In genomic region chr19:57167385-57167784, GRCh38 we compare ENCODE assay signal across 9 cellular contexts. TPM values are rescaled to one million over a fixed set of nuclear protein-coding genes. Genes with fewer than 3 reads are reported as not detected.
"Had no signal": no experiment of that assay in that cellular context is flagged by ENCODE, and none has a peak within 500 bp of the region (broad histone marks: within the 10 kb centered on the region; RNA-seq: fewer than 3 reads in every experiment).

Gene DUXA (minus strand): TSS chr19:57167485. CDS start chr19:57167443, 42 bp downstream.

- H3K27ac ChIP-seq: HL-60, KMS-11 had no signal

- H3K4me3 ChIP-seq: K562 had no signal

- DNase-seq: IMR-90, KBM-7, KG1 had no signal

- H3K4me2 ChIP-seq: KMS-11 had no signal

RNA-seq across cellular contexts. Expression of gene DUXA, which starts in this region (rescaled TPM):
- total RNA-seq: HepG2, HT-29, HT1080, IMR-90, K562 had no signal
